ENCODE assay signal across 8 cellular contexts in genomic region chr5:159100022-159100927, GRCh38. TPM values are rescaled to one million over a fixed set of nuclear protein-coding genes. Genes with fewer than 3 reads are reported as not detected.
DNase-seq lines count a peak whose midpoint lies in the region; ATAC-seq and TF ChIP-seq lines count a peak whose summit lies in the region.

No MANE protein-coding gene starts in this region.

- H3K27ac ChIP-seq in SK-N-MC (peak overlapping the region; percentile 82), heart right ventricle (peak overlapping the region; percentile 81 to 96 (median 91)), upper lobe of left lung (peak overlapping the region in 3 of 4 donors; percentile 48 to 75 (median 67))

- no peak for TF ChIP-seq EP300 in upper lobe of left lung (IDR thresholded peaks at IDR 0.05)

- H3K4me3 ChIP-seq in SK-N-MC (peak overlapping the region; percentile 93), heart right ventricle (peak overlapping the region; percentile 56 to 78 (median 70)), upper lobe of left lung (peak overlapping the region; percentile 6 to 54 (median 45))

- no peak overlapping the region for H3K9ac ChIP-seq in SK-N-MC (ENCODE audit: insufficient read length)

- ATAC-seq in GM21737 (IDR thresholded peaks at IDR 0.05; ENCODE audit: unreplicated experiment) = peak; percentile 43
- ATAC-seq in heart right ventricle = peak; percentile 89 to 95 (median 92)
- ATAC-seq in upper lobe of left lung (ENCODE audit: low FRiP score in 2 of 2) = peak; percentile 90 to 94

- H3K9me3 ChIP-seq in SK-N-MC (ENCODE audit: low read depth, low read length) (no peaks in the 10 kb centered on the region), heart right ventricle (no peaks in the 10 kb centered on the region), upper lobe of left lung (no peaks in the 10 kb centered on the region)

- H3K4me1 ChIP-seq in heart right ventricle = peaks cover 3 to 70% (median 38%) of the 10 kb centered on the region in 9 donors
- H3K4me1 ChIP-seq in upper lobe of left lung = peaks cover 26 to 55% (median 33%) of the 10 kb centered on the region in 4 donors

- peaks cover 0 to 96% (median 42%) of the 10 kb centered on the region in 7 donors for H3K27me3 ChIP-seq in heart right ventricle
- peaks cover 0 to 46% (median 13%) of the 10 kb centered on the region in 4 donors for H3K27me3 ChIP-seq in upper lobe of left lung

- intact Hi-C loops in heart right ventricle (cut with DNase I) (loop anchor here in 6 of 10 donors (5.0 to 10.0 kb wide), 13 partner anchors 93 to 1335 kb away; no protein-coding TSS in a partner anchor), posterior vena cava (cut with DNase I) (loop anchor here in 1 of 2 donors (5.0 kb wide), 1 partner anchor 228 kb away; no protein-coding TSS in a partner anchor)

- TF ChIP-seq POLR2A in upper lobe of left lung (IDR thresholded peaks at IDR 0.05) = peak in 1 of 4 donors; percentile 66

- DNase-seq in DMS79 (lab: John Stamatoyannopoulos, UW) (peak; percentile 79), LHCN-M2 (ENCODE audit: low read depth) (peak; percentile 94), SK-N-MC (ENCODE audit: low read depth, low spot score) (peak; percentile 92), heart right ventricle (peak; percentile 92 to 93), posterior vena cava (ENCODE audit: low spot score) (peak; percentile 98), upper lobe of left lung (peak; percentile 83 to 96)
- DNase-seq in activated naive CD8-positive, alpha-beta T cell treated with anti-CD3 and anti-CD28 coated beads, Interleukin-2, amount 50 U/mL, for 16 hours (ENCODE audit: low read depth, low spot score) = peak; percentile 59

- no peak for TF ChIP-seq CTCF in heart right ventricle (IDR thresholded peaks at IDR 0.05)
- peak in 1 of 6 experiments; percentile 8 for TF ChIP-seq CTCF in upper lobe of left lung (IDR thresholded peaks at IDR 0.05)

- no peaks in the 10 kb centered on the region for H3K36me3 ChIP-seq in SK-N-MC (ENCODE audit: insufficient read depth, low read length)
- peaks cover 0 to 6% (median 0%) of the 10 kb centered on the region in 9 donors for H3K36me3 ChIP-seq in heart right ventricle
- H3K36me3 ChIP-seq in upper lobe of left lung = no peaks in the 10 kb centered on the region

- 0 to 1% methylated on average over 59 of the region's 59 CpGs for WGBS in heart right ventricle, 2 donors
- 0 to 5% methylated on average over 33 to 50 of the region's 59 CpGs for WGBS in upper lobe of left lung, 2 donors

RNA-seq across cellular contexts. Expression of gene EBF1, which starts 0.6 kb away (rescaled TPM):
- 2.8 and 3.3 TPM in 2 replicates for total RNA-seq in LHCN-M2 (2014; rRNA removed)
- 1.4 TPM for polyA plus RNA-seq in LHCN-M2 (2012)
- 10 to 100 TPM in 6 of 10 donors, 1 to 10 TPM in 4; 8.5 to 16.1 (median 11.0) TPM for total RNA-seq in heart right ventricle
- 10 to 100 TPM in 1 of 2 donors, 1 to 10 TPM in 1; 3.2 to 10.1 TPM for polyA plus RNA-seq in heart right ventricle
- total RNA-seq in posterior vena cava = 10 to 100 TPM; 46.6 to 87.4 TPM
- total RNA-seq in upper lobe of left lung = 10 to 100 TPM in 1 of 6 donors, 1 to 10 TPM in 5; 3.2 to 13.6 (median 5.3) TPM

Comparison
In these comparisons a context has a peak if more than half of its experiments do, and no peak if none do; other contexts are left out.
1. Peak in every context shown above with its lines: DNase-seq, ATAC-seq, H3K4me3 ChIP-seq and H3K27ac ChIP-seq.